ENCODE assay signal across 8 cellular contexts in the genomic region with DNA sequence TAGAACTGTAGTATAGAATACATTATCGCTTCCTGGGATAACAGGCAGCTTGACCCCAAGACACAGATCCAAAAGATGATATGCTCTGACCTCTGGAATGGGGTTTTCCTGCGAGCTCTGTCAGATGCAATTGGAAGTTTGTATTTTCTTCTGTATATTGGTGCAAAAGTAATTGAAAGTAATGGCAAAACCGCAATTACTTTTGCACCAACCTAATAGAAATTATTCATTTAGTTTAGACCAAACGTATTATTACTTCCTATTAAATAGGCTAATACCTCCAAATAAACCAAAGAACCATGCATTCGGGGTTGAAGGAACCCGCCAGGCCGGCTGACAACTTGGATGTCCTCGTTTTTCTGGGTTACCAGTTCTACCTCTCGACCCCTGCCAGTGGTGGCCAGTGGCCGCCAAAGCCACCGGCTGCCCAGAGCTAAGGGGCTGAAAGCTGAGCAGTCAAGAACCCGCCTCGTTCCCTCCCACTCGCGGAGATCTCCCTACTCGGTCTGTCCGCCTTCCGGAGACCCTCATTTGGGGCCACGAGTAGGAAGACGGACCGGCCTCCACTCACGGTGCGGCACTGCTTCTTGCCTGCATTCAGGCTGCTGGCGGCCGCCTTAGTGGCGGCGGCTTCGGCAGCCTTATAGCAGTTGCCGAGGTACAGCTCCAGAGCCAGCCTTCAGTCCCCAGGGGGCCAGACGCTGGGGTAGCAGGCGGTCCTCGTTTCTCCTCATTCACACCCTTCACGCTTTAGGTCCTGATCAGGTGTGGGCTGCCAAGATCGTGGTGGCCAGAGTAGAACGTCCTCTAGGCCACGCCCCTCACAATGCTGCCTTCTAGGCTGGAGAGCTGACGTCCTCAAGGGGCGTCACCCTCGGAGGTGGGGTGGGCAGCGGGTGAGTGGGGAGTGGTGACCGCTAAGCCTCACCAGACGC.
DNase-seq lines count a peak whose midpoint lies in the region; ATAC-seq and TF ChIP-seq lines count a peak whose summit lies in the region.

No MANE protein-coding gene starts in this region.

- POLR2A ChIA-PET in activated CD8-positive, alpha-beta T cell treated with anti-CD3 and anti-CD28 coated beads for 36 hours (lab: Charles Lee): no interaction called here
- POLR2A ChIA-PET in activated CD8-positive, alpha-beta T cell treated with anti-CD3 and anti-CD28 coated beads, Interleukin-2, amount 10 ng/mL, durations not matched to agents 7 days and 5 days (lab: Charles Lee): no interaction called here

- peak overlapping the region; percentile 40 for H3K4me3 ChIP-seq in fibroblast of the aortic adventitia (ENCODE audit: low read depth, low read length)
- peak overlapping the region; percentile 41 for H3K4me3 ChIP-seq in neuron (ENCODE audit: low read length)

- H3K36me3 Mint-ChIP-seq in activated CD8-positive, alpha-beta T cell treated with anti-CD3 and anti-CD28 coated beads for 36 hours (ENCODE audit: low read depth): no peaks in the 10 kb centered on the region
- no peaks in the 10 kb centered on the region for H3K36me3 Mint-ChIP-seq in activated CD8-positive, alpha-beta T cell treated with anti-CD3 and anti-CD28 coated beads, Interleukin-2, amount 10 ng/mL, durations not matched to agents 7 days and 5 days (ENCODE audit: low read depth)

- H3K36me3 ChIP-seq in neuron (ENCODE audit: insufficient read depth, low read length): no peaks in the 10 kb centered on the region

- H3K27me3 ChIP-seq in neuron (ENCODE audit: insufficient read depth, low read length): no peaks in the 10 kb centered on the region

- DNase-seq in activated CD8-positive, alpha-beta T cell treated with anti-CD3 and anti-CD28 coated beads for 36 hours: peak; percentile 12
- DNase-seq in activated CD8-positive, alpha-beta T cell treated with anti-CD3 and anti-CD28 coated beads, Interleukin-2, amount 10 ng/mL, durations not matched to agents 7 days and 5 days: no peak
- DNase-seq in SK-N-DZ (ENCODE audit: low spot score) (peak; percentile 69), fibroblast of the aortic adventitia (ENCODE audit: low read depth) (no peak)
- DNase-seq in stimulated activated naive CD4-positive, alpha-beta T cell (lab: John Stamatoyannopoulos, UW): no peak

- no peaks in the 10 kb centered on the region for H3K4me1 ChIP-seq in neuron (ENCODE audit: insufficient read depth, low read length)

- intact Hi-C loops in activated CD8-positive, alpha-beta T cell treated with anti-CD3 and anti-CD28 coated beads for 36 hours (cut with micrococcal nuclease): no loop called here

- H3K4me3 Mint-ChIP-seq in activated CD8-positive, alpha-beta T cell treated with anti-CD3 and anti-CD28 coated beads for 36 hours: no peak overlapping the region
- H3K4me3 Mint-ChIP-seq in activated CD8-positive, alpha-beta T cell treated with anti-CD3 and anti-CD28 coated beads, Interleukin-2, amount 10 ng/mL, durations not matched to agents 7 days and 5 days: no peak overlapping the region

- H3K9me3 Mint-ChIP-seq in activated CD8-positive, alpha-beta T cell treated with anti-CD3 and anti-CD28 coated beads for 36 hours: no peaks in the 10 kb centered on the region
- no peaks in the 10 kb centered on the region for H3K9me3 Mint-ChIP-seq in activated CD8-positive, alpha-beta T cell treated with anti-CD3 and anti-CD28 coated beads, Interleukin-2, amount 10 ng/mL, durations not matched to agents 7 days and 5 days (ENCODE audit: insufficient read depth)

- peaks cover 3% of the 10 kb centered on the region for H3K27me3 Mint-ChIP-seq in activated CD8-positive, alpha-beta T cell treated with anti-CD3 and anti-CD28 coated beads for 36 hours
- peaks cover 6% of the 10 kb centered on the region for H3K27me3 Mint-ChIP-seq in activated CD8-positive, alpha-beta T cell treated with anti-CD3 and anti-CD28 coated beads, Interleukin-2, amount 10 ng/mL, durations not matched to agents 7 days and 5 days (ENCODE audit: low read depth)

- CTCF ChIA-PET in activated CD8-positive, alpha-beta T cell treated with anti-CD3 and anti-CD28 coated beads for 36 hours (lab: Charles Lee): no interaction called here
- CTCF ChIA-PET in activated CD8-positive, alpha-beta T cell treated with anti-CD3 and anti-CD28 coated beads, Interleukin-2, amount 10 ng/mL, durations not matched to agents 7 days and 5 days (lab: Charles Lee): no interaction called here

- TF ChIP-seq CTCF in activated CD8-positive, alpha-beta T cell treated with anti-CD3 and anti-CD28 coated beads for 36 hours (IDR thresholded peaks at IDR 0.05): no peak
- no peak for TF ChIP-seq CTCF in fibroblast of the aortic adventitia (IDR thresholded peaks at IDR 0.05; ENCODE audit: insufficient read depth, low read length)

- H3K9me3 ChIP-seq in neuron (ENCODE audit: low read length): no peaks in the 10 kb centered on the region

- H3K4me1 Mint-ChIP-seq in activated CD8-positive, alpha-beta T cell treated with anti-CD3 and anti-CD28 coated beads for 36 hours (ENCODE audit: low read depth): no peaks in the 10 kb centered on the region
- no peaks in the 10 kb centered on the region for H3K4me1 Mint-ChIP-seq in activated CD8-positive, alpha-beta T cell treated with anti-CD3 and anti-CD28 coated beads, Interleukin-2, amount 10 ng/mL, durations not matched to agents 7 days and 5 days (ENCODE audit: low read depth)

- no peak overlapping the region for H3K27ac Mint-ChIP-seq in activated CD8-positive, alpha-beta T cell treated with anti-CD3 and anti-CD28 coated beads for 36 hours
- H3K27ac Mint-ChIP-seq in activated CD8-positive, alpha-beta T cell treated with anti-CD3 and anti-CD28 coated beads, Interleukin-2, amount 10 ng/mL, durations not matched to agents 7 days and 5 days: no peak overlapping the region

- H2AFZ ChIP-seq in neuron (ENCODE audit: low read depth, low read length): peak overlapping the region; percentile 40

- no peak for ATAC-seq in activated CD8-positive, alpha-beta T cell treated with anti-CD3 and anti-CD28 coated beads for 36 hours
- no peak for ATAC-seq in activated CD8-positive, alpha-beta T cell treated with anti-CD3 and anti-CD28 coated beads, Interleukin-2, amount 10 ng/mL, durations not matched to agents 7 days and 5 days
- no peak for ATAC-seq in HG03108 (IDR thresholded peaks at IDR 0.05; ENCODE audit: unreplicated experiment)
- ATAC-seq in GM19455 (IDR thresholded peaks at IDR 0.05; ENCODE audit: unreplicated experiment): no peak

Comparison
In these comparisons a context has a peak if more than half of its experiments do, and no peak if none do; other contexts are left out.
1. DNase-seq: peak in activated CD8-positive, alpha-beta T cell treated with anti-CD3 and anti-CD28 coated beads for 36 hours (single experiment) and SK-N-DZ (single experiment); none in activated CD8-positive, alpha-beta T cell treated with anti-CD3 and anti-CD28 coated beads, Interleukin-2, amount 10 ng/mL, durations not matched to agents 7 days and 5 days (single experiment), fibroblast of the aortic adventitia (single experiment) and stimulated activated naive CD4-positive, alpha-beta T cell (0 of 6).